In genomic region chr7:27159278-27160146, GRCh38 we compare ENCODE assay signal across 11 cellular contexts. TPM values are rescaled to one million over a fixed set of nuclear protein-coding genes. Genes with fewer than 3 reads are reported as not detected.
A peak's percentile ranks its signal among the peaks of the same experiment; 100 is the strongest.
DNase-seq lines count a peak whose midpoint lies in the region; ATAC-seq and TF ChIP-seq lines count a peak whose summit lies in the region.
"Had no signal": no experiment of that assay in that cellular context is flagged by ENCODE, and none has a peak within 500 bp of the region (broad histone marks: within the 10 kb centered on the region; RNA-seq: fewer than 3 reads in every experiment).

No MANE protein-coding gene starts in this region.

- peaks cover 82% of the 10 kb centered on the region for H3K27me3 Mint-ChIP-seq in activated T-helper 1 cell treated with anti-CD3 and anti-CD28 coated beads, Interleukin-12 subunit alpha, Interleukin-12 subunit beta, Interleukin-2, Interleukin-4 antibody, amounts not matched to agents 30 ng/mL and 10 ng/mL and 1 ng/mL, durations not matched to agents 14 hours and 24 hours and 36 hours (ENCODE audit: insufficient read depth)

- intact Hi-C loops in activated T-helper 1 cell treated with anti-CD3 and anti-CD28 coated beads, Interleukin-12 subunit alpha, Interleukin-12 subunit beta, Interleukin-2, Interleukin-4 antibody, amounts not matched to agents 30 ng/mL and 10 ng/mL and 1 ng/mL, durations not matched to agents 14 hours and 24 hours and 36 hours (cut with micrococcal nuclease): loop anchor here (2.0 kb wide), 4 partner anchors 25 to 1299 kb away; partner anchors contain the start of gene HOXA11
- intact Hi-C loops in left colon (cut with DNase I, micrococcal nuclease): loop anchor here in 1 of 2 donors (5.0 kb wide), 2 partner anchors 787 to 957 kb away; partner anchors contain the start of genes CBX3 and HNRNPA2B1

- H3K4me3 ChIP-seq in thoracic aorta: peak overlapping the region; percentile 78

- no peaks in the 10 kb centered on the region for H3K36me3 Mint-ChIP-seq in activated T-helper 1 cell treated with anti-CD3 and anti-CD28 coated beads, Interleukin-12 subunit alpha, Interleukin-12 subunit beta, Interleukin-2, Interleukin-4 antibody, amounts not matched to agents 30 ng/mL and 10 ng/mL and 1 ng/mL, durations not matched to agents 14 hours and 24 hours and 36 hours (ENCODE audit: low read depth)

- H3K9me3 ChIP-seq in thoracic aorta: no peaks in the 10 kb centered on the region

- TF ChIP-seq CTCF in thoracic aorta (IDR thresholded peaks at IDR 0.05): no peak

- H3K4me3 Mint-ChIP-seq in activated T-helper 1 cell treated with anti-CD3 and anti-CD28 coated beads, Interleukin-12 subunit alpha, Interleukin-12 subunit beta, Interleukin-2, Interleukin-4 antibody, amounts not matched to agents 30 ng/mL and 10 ng/mL and 1 ng/mL, durations not matched to agents 14 hours and 24 hours and 36 hours: peak overlapping the region; percentile 63

- peaks cover 13 to 24% of the 10 kb centered on the region in 2 donors for H3K4me1 ChIP-seq in thoracic aorta (ENCODE audit: control insufficient read depth in 1 of 2, low read depth in 2 of 2)

- no peak overlapping the region for H3K27ac Mint-ChIP-seq in activated T-helper 1 cell treated with anti-CD3 and anti-CD28 coated beads, Interleukin-12 subunit alpha, Interleukin-12 subunit beta, Interleukin-2, Interleukin-4 antibody, amounts not matched to agents 30 ng/mL and 10 ng/mL and 1 ng/mL, durations not matched to agents 14 hours and 24 hours and 36 hours

- no peak overlapping the region for H3K27ac ChIP-seq in thoracic aorta

- H3K27me3 ChIP-seq in thoracic aorta (replicated peaks; ENCODE audit: insufficient read depth): no peaks in the 10 kb centered on the region

- peak; percentile 34 for DNase-seq in activated effector memory CD4-positive, alpha-beta T cell treated with anti-CD3 and anti-CD28 coated beads, Interleukin-2, amount 50 U/mL, for 16 hours
- DNase-seq in activated effector memory CD4-positive, alpha-beta T cell treated with Interleukin-2 at 50 U/mL for 16 hours: no peak
- DNase-seq in activated T-helper 1 cell treated with anti-CD3 and anti-CD28 coated beads, Interleukin-12 subunit alpha, Interleukin-12 subunit beta, Interleukin-2, Interleukin-4 antibody, amounts not matched to agents 30 ng/mL and 10 ng/mL and 1 ng/mL, durations not matched to agents 14 hours and 24 hours and 36 hours (ENCODE audit: low spot score): no peak
- peak; percentile 33 to 53 for DNase-seq in left colon
- DNase-seq in thoracic aorta (ENCODE audit: low spot score): no peak
- DNase-seq in DMS 273 treated with DMSO at 0.1 percent for 48 hours (lab: John Stamatoyannopoulos, UW): no peak
- DNase-seq in DMS153 (lab: John Stamatoyannopoulos, UW): no peak
- DNase-seq: NCI-H1694 had no signal

- no peaks in the 10 kb centered on the region for H3K9me3 Mint-ChIP-seq in activated T-helper 1 cell treated with anti-CD3 and anti-CD28 coated beads, Interleukin-12 subunit alpha, Interleukin-12 subunit beta, Interleukin-2, Interleukin-4 antibody, amounts not matched to agents 30 ng/mL and 10 ng/mL and 1 ng/mL, durations not matched to agents 14 hours and 24 hours and 36 hours

- no peak for ATAC-seq in left colon
- ATAC-seq in thoracic aorta (ENCODE audit: insufficient number of reproducible peaks, low FRiP score, low read depth): no peak
- ATAC-seq in HG02870 (IDR thresholded peaks at IDR 0.05; ENCODE audit: unreplicated experiment): no peak

- H3K36me3 ChIP-seq in thoracic aorta: no peaks in the 10 kb centered on the region

- peaks cover 15% of the 10 kb centered on the region for H3K4me1 Mint-ChIP-seq in activated T-helper 1 cell treated with anti-CD3 and anti-CD28 coated beads, Interleukin-12 subunit alpha, Interleukin-12 subunit beta, Interleukin-2, Interleukin-4 antibody, amounts not matched to agents 30 ng/mL and 10 ng/mL and 1 ng/mL, durations not matched to agents 14 hours and 24 hours and 36 hours (ENCODE audit: low read depth)

RNA-seq across cellular contexts. Expression of gene HOXA7, which starts 3.0 kb away (rescaled TPM):
- total RNA-seq in activated T-helper 1 cell treated with anti-CD3 and anti-CD28 coated beads, Interleukin-12 subunit alpha, Interleukin-12 subunit beta, Interleukin-2, Interleukin-4 antibody, amounts not matched to agents 30 ng/mL and 10 ng/mL and 1 ng/mL, durations not matched to agents 14 hours and 24 hours and 36 hours: not detected in 2 replicates
- total RNA-seq in left colon: 10 to 100 TPM; 30.2 to 38.9 TPM
- total RNA-seq in thoracic aorta: under 1 TPM; 0.28 to 0.54 TPM
- total RNA-seq: bronchial epithelial cell; T-helper 2 cell treated with Interferon-gamma antibody and Interleukin-4, amounts not matched to agents 100 ng/mL and 5 ng/mL, for 36 hours had no signal

RNA-seq across cellular contexts. Expression of gene HOXA9, which starts 5.8 kb away (rescaled TPM):
- total RNA-seq in activated T-helper 1 cell treated with anti-CD3 and anti-CD28 coated beads, Interleukin-12 subunit alpha, Interleukin-12 subunit beta, Interleukin-2, Interleukin-4 antibody, amounts not matched to agents 30 ng/mL and 10 ng/mL and 1 ng/mL, durations not matched to agents 14 hours and 24 hours and 36 hours: not detected in 2 replicates
- total RNA-seq in left colon (10 to 100 TPM; 18.0 to 28.6 TPM), thoracic aorta (not detected)
- total RNA-seq: bronchial epithelial cell; T-helper 2 cell treated with Interferon-gamma antibody and Interleukin-4, amounts not matched to agents 100 ng/mL and 5 ng/mL, for 36 hours had no signal

RNA-seq across cellular contexts. Expression of gene HOXA3, which starts 7.1 kb away (rescaled TPM):
- total RNA-seq in activated T-helper 1 cell treated with anti-CD3 and anti-CD28 coated beads, Interleukin-12 subunit alpha, Interleukin-12 subunit beta, Interleukin-2, Interleukin-4 antibody, amounts not matched to agents 30 ng/mL and 10 ng/mL and 1 ng/mL, durations not matched to agents 14 hours and 24 hours and 36 hours: not detected in 2 replicates
- total RNA-seq in left colon (10 to 100 TPM; 16.4 to 23.2 TPM), thoracic aorta (10 to 100 TPM in 1 of 2 donors, 1 to 10 TPM in 1; 6.5 to 29.3 TPM)
- total RNA-seq: bronchial epithelial cell; T-helper 2 cell treated with Interferon-gamma antibody and Interleukin-4, amounts not matched to agents 100 ng/mL and 5 ng/mL, for 36 hours had no signal

RNA-seq across cellular contexts. Expression of gene HOXA6, which starts 11.9 kb away (rescaled TPM):
- not detected in 2 replicates for total RNA-seq in activated T-helper 1 cell treated with anti-CD3 and anti-CD28 coated beads, Interleukin-12 subunit alpha, Interleukin-12 subunit beta, Interleukin-2, Interleukin-4 antibody, amounts not matched to agents 30 ng/mL and 10 ng/mL and 1 ng/mL, durations not matched to agents 14 hours and 24 hours and 36 hours
- 10 to 100 TPM; 20.0 to 21.2 TPM for total RNA-seq in left colon
- total RNA-seq in thoracic aorta: not detected
- total RNA-seq: T-helper 2 cell treated with Interferon-gamma antibody and Interleukin-4, amounts not matched to agents 100 ng/mL and 5 ng/mL, for 36 hours had no signal

RNA-seq across cellular contexts. Expression of gene HOXA10, which starts 14.6 kb away (rescaled TPM):
- total RNA-seq in activated T-helper 1 cell treated with anti-CD3 and anti-CD28 coated beads, Interleukin-12 subunit alpha, Interleukin-12 subunit beta, Interleukin-2, Interleukin-4 antibody, amounts not matched to agents 30 ng/mL and 10 ng/mL and 1 ng/mL, durations not matched to agents 14 hours and 24 hours and 36 hours: not detected in 2 replicates
- total RNA-seq in left colon (10 to 100 TPM; 23.4 to 30.0 TPM), thoracic aorta (under 1 TPM in 1 of 2 donors, not detected in 1; 0.81 TPM)
- total RNA-seq: bronchial epithelial cell; T-helper 2 cell treated with Interferon-gamma antibody and Interleukin-4, amounts not matched to agents 100 ng/mL and 5 ng/mL, for 36 hours had no signal

Comparison
In these comparisons a context has a peak if more than half of its experiments do, and no peak if none do; other contexts are left out.
1. DNase-seq: peak in activated effector memory CD4-positive, alpha-beta T cell treated with anti-CD3 and anti-CD28 coated beads, Interleukin-2, amount 50 U/mL, for 16 hours (single experiment) and left colon (2 of 2); none in activated effector memory CD4-positive, alpha-beta T cell treated with Interleukin-2 at 50 U/mL for 16 hours (single experiment), activated T-helper 1 cell treated with anti-CD3 and anti-CD28 coated beads, Interleukin-12 subunit alpha, Interleukin-12 subunit beta, Interleukin-2, Interleukin-4 antibody, amounts not matched to agents 30 ng/mL and 10 ng/mL and 1 ng/mL, durations not matched to agents 14 hours and 24 hours and 36 hours (single experiment), thoracic aorta (single experiment), DMS 273 treated with DMSO at 0.1 percent for 48 hours (single experiment) and DMS153 (single experiment).
2. RNA of gene HOXA7, which starts 3.0 kb away (total RNA-seq): 30.2 to 38.9 TPM in left colon; 0.28 to 0.54 TPM in thoracic aorta and not detected in activated T-helper 1 cell treated with anti-CD3 and anti-CD28 coated beads, Interleukin-12 subunit alpha, Interleukin-12 subunit beta, Interleukin-2, Interleukin-4 antibody, amounts not matched to agents 30 ng/mL and 10 ng/mL and 1 ng/mL, durations not matched to agents 14 hours and 24 hours and 36 hours; every median in the first group is over 10 times any median in the second.
3. RNA of gene HOXA9, which starts 5.8 kb away (total RNA-seq): 18.0 to 28.6 TPM in left colon; not detected in activated T-helper 1 cell treated with anti-CD3 and anti-CD28 coated beads, Interleukin-12 subunit alpha, Interleukin-12 subunit beta, Interleukin-2, Interleukin-4 antibody, amounts not matched to agents 30 ng/mL and 10 ng/mL and 1 ng/mL, durations not matched to agents 14 hours and 24 hours and 36 hours and not detected in thoracic aorta; every median in the first group is over 10 times any median in the second.